ENCODE assay signal across 9 cellular contexts in the genomic region with DNA sequence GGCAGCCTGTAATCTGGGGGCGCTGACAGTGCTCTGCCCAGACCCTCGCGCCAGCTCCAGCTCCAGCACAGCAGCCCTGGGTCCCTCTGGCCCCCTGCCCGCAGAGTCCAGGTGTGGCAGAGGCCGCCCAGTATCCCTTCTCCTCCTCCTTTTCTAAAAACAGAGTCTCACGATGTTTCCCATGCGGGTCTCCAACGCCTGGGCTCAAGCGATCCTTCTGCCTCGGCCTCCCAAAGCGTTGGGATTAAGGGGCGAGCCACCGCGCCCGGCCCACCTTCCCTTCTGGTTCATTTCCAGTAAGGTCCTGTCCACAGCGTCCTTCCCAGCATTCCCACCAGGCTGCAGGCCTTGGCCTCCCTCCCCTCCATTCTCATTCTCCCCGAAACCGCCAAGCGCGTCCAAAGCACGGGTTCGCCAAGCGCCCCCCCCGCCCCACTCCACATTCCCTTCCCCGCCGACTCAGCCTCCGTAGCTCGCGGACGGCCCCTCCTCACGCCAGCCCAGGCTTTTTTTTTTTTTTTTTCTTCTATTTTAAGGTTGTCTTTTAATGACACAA. TPM values are rescaled to one million over a fixed set of nuclear protein-coding genes. Genes with fewer than 3 reads are reported as not detected.
DNase-seq lines count a peak whose midpoint lies in the region; ATAC-seq, FAIRE-seq and TF ChIP-seq lines count a peak whose summit lies in the region.
"Had no signal": no experiment of that assay in that cellular context is flagged by ENCODE, and none has a peak within 500 bp of the region (broad histone marks: within the 10 kb centered on the region; RNA-seq: fewer than 3 reads in every experiment).

No MANE protein-coding gene starts in this region.

- FAIRE-seq in kidney (lab: Jason Lieb, UNC) = no peak
- FAIRE-seq: endothelial cell of umbilical vein had no signal

- TF ChIP-seq POLR2A in gastroesophageal sphincter (IDR thresholded peaks at IDR 0.05) = no peak
- no peak for TF ChIP-seq POLR2A in spleen (IDR thresholded peaks at IDR 0.05)

- 49 to 62% methylated on average over 11 to 19 of the region's 31 CpGs for WGBS in gastroesophageal sphincter (ENCODE audit: low coverage in 1 of 2), 2 donors
- WGBS in spleen, 5 donors = 69 to 83% (median 72%) methylated on average over 31 of the region's 31 CpGs

- no peak for DNase-seq in activated T-cell treated with anti-CD3 and anti-CD28 coated beads, Interleukin-2, amount 50 U/mL, for 72 hours
- DNase-seq in activated T-cell treated with anti-CD3 and anti-CD28 coated beads, Interleukin-2, amount 50 U/mL, for 1 hour = no peak
- no peak for DNase-seq in SK-N-MC (ENCODE audit: low read depth, low spot score)
- peak; percentile 84 for DNase-seq in spleen
- DNase-seq in EL = no peak
- no peak for DNase-seq in kidney
- no peak for DNase-seq in NCI-H146 treated with DMSO at 0.1 percent for 48 hours (lab: John Stamatoyannopoulos, UW; ENCODE audit: unreplicated experiment)

- no peak overlapping the region for H3K27ac Mint-ChIP-seq in activated T-cell treated with anti-CD3 and anti-CD28 coated beads, Interleukin-2, amount 50 U/mL, for 72 hours

- ATAC-seq in activated T-cell treated with anti-CD3 and anti-CD28 coated beads, Interleukin-2, amount 50 U/mL, for 72 hours (replicated peaks in 1 of 2) = no peak
- no peak for ATAC-seq in gastroesophageal sphincter

- H3K9ac ChIP-seq in SK-N-MC (ENCODE audit: insufficient read length) (no peak overlapping the region), kidney (ENCODE audit: low read length in 2 of 2) (no peak overlapping the region)

- peaks cover 37% of the 10 kb centered on the region for H3K27me3 ChIP-seq in gastroesophageal sphincter
- peaks cover 0 to 30% (median 5%) of the 10 kb centered on the region in 7 donors for H3K27me3 ChIP-seq in spleen (replicated peaks in 1 of 7)

- intact Hi-C loops in spleen (cut with DNase I; ENCODE audit: low total_unique reads) (loop anchor here (5.0 kb wide), 1 partner anchor 49 kb away; no protein-coding TSS in a partner anchor), kidney (cut with DNase I) (no loop called here)

- no peaks in the 10 kb centered on the region for H3K36me3 ChIP-seq in SK-N-MC (ENCODE audit: insufficient read depth, low read length)
- H3K36me3 ChIP-seq in gastroesophageal sphincter = no peaks in the 10 kb centered on the region
- no peaks in the 10 kb centered on the region for H3K36me3 ChIP-seq in spleen
- no peaks in the 10 kb centered on the region for H3K36me3 ChIP-seq in kidney (ENCODE audit: control insufficient read depth in 1 of 2, insufficient read depth in 2 of 2, low read length in 2 of 2)

- H3K4me3 Mint-ChIP-seq in activated T-cell treated with anti-CD3 and anti-CD28 coated beads, Interleukin-2, amount 50 U/mL, for 72 hours = peak overlapping the region; percentile 56 to 68

- peak overlapping the region; percentile 48 for H3K4me3 ChIP-seq in SK-N-MC
- no peak overlapping the region for H3K4me3 ChIP-seq in gastroesophageal sphincter
- H3K4me3 ChIP-seq in spleen = peak overlapping the region in 3 of 8 donors; percentile 35 to 78 (median 57)
- H3K4me3 ChIP-seq in kidney (ENCODE audit: low read length in 2 of 2) = no peak overlapping the region

- TF ChIP-seq CTCF in gastroesophageal sphincter (IDR thresholded peaks at IDR 0.05) = no peak
- TF ChIP-seq CTCF in spleen (IDR thresholded peaks at IDR 0.05 in 8 of 11, conservative IDR thresholded peaks at IDR 0.05 in 3 of 11) = no peak
- TF ChIP-seq CTCF in kidney (IDR thresholded peaks at IDR 0.05; ENCODE audit: borderline replicate concordance, extremely low read depth, insufficient read depth) = no peak

- H3K9me3 ChIP-seq in SK-N-MC (ENCODE audit: low read depth, low read length) (no peaks in the 10 kb centered on the region), gastroesophageal sphincter (no peaks in the 10 kb centered on the region), spleen (no peaks in the 10 kb centered on the region), kidney (ENCODE audit: control insufficient read depth in 1 of 2, low read length in 2 of 2) (peaks cover 0 to 2% of the 10 kb centered on the region in 2 donors)

- H3K27me3 Mint-ChIP-seq in activated T-cell treated with anti-CD3 and anti-CD28 coated beads, Interleukin-2, amount 50 U/mL, for 72 hours (ENCODE audit: low read depth) = no peaks in the 10 kb centered on the region

- TF ChIP-seq EP300 in gastroesophageal sphincter (IDR thresholded peaks at IDR 0.05) = no peak

- H3K36me3 Mint-ChIP-seq in activated T-cell treated with anti-CD3 and anti-CD28 coated beads, Interleukin-2, amount 50 U/mL, for 72 hours (ENCODE audit: insufficient read depth in 2 of 2) = no peaks in the 10 kb centered on the region

- peaks cover 0 to 29% (median 0%) of the 10 kb centered on the region in 3 donors for H3K4me1 ChIP-seq in gastroesophageal sphincter
- peaks cover 19 to 62% (median 43%) of the 10 kb centered on the region in 6 donors for H3K4me1 ChIP-seq in spleen
- H3K4me1 ChIP-seq in kidney (ENCODE audit: control insufficient read depth in 1 of 2, insufficient read depth in 1 of 2, low read depth in 1 of 2, low read length in 2 of 2) = peaks cover 0 to 2% of the 10 kb centered on the region in 2 donors

- no peaks in the 10 kb centered on the region for H3K9me3 Mint-ChIP-seq in activated T-cell treated with anti-CD3 and anti-CD28 coated beads, Interleukin-2, amount 50 U/mL, for 72 hours

- H3K27ac ChIP-seq in SK-N-MC = peak overlapping the region; percentile 86
- H3K27ac ChIP-seq in gastroesophageal sphincter = peak overlapping the region in 3 of 4 donors; percentile 43 to 69 (median 63)
- H3K27ac ChIP-seq in spleen = peak overlapping the region; percentile 58 to 89 (median 85)
- no peak overlapping the region for H3K27ac ChIP-seq in kidney (ENCODE audit: low read depth in 2 of 2, low read length in 2 of 2)

- peaks cover 35% of the 10 kb centered on the region for H3K4me1 Mint-ChIP-seq in activated T-cell treated with anti-CD3 and anti-CD28 coated beads, Interleukin-2, amount 50 U/mL, for 72 hours (ENCODE audit: low read depth)

RNA-seq across cellular contexts. Expression of a gene that starts 2.0 kb away (rescaled TPM):
- total RNA-seq in activated T-cell treated with anti-CD3 and anti-CD28 coated beads, Interleukin-2, amount 50 U/mL, for 72 hours = 10 to 100 TPM; 20.2 to 24.1 TPM
- 10 to 100 TPM in 2 of 4 donors, 1 to 10 TPM in 2; 5.1 to 14.8 (median 10.4) TPM for total RNA-seq in gastroesophageal sphincter
- 10 to 100 TPM in 6 of 7 donors, 1 to 10 TPM in 1; 5.8 to 31.6 (median 18.4) TPM for total RNA-seq in spleen
- polyA plus RNA-seq in spleen = 10 to 100 TPM in 2 of 3 donors, 1 to 10 TPM in 1; 4.2 to 16.4 (median 10.5) TPM
- 5.4 TPM for total RNA-seq in kidney
- 2.3 TPM for polyA plus RNA-seq in kidney (ENCODE audit: insufficient read depth, low read depth, low replicate concordance)

Comparison
In these comparisons a context has a peak if more than half of its experiments do, and no peak if none do; other contexts are left out.
1. H3K27ac ChIP-seq: peak in SK-N-MC (single experiment), gastroesophageal sphincter (3 of 4) and spleen (8 of 8); none in kidney (0 of 2).